Comparison of ENCODE assay signal across 8 cellular contexts in the genomic region with DNA sequence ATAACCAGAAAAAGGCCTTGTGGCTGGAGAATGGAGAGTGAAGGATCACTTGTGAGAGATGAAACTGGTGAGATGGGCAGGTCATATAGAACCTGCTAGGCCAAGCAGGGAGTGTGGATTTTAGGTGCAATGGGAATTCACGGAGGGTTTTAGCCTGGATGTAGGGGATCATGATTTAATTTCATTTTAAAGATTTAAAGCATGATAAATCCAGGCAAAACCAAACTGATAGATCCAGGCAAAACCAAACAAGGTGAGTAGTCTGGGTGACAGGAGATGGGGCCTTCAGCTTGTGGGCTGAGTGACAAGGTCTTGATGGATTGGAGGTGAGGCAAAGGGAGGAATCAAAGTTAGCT. TPM values are rescaled to one million over a fixed set of nuclear protein-coding genes. Genes with fewer than 3 reads are reported as not detected.
DNase-seq lines count a peak whose midpoint lies in the region; TF ChIP-seq lines count a peak whose summit lies in the region.
"Had no signal": no experiment of that assay in that cellular context is flagged by ENCODE, and none has a peak within 500 bp of the region (broad histone marks: within the 10 kb centered on the region; RNA-seq: fewer than 3 reads in every experiment).

No MANE protein-coding gene starts in this region.

- H3K36me3 Mint-ChIP-seq in Calu3 (ENCODE audit: insufficient read depth, unreplicated experiment) (peaks cover 46% of the 10 kb centered on the region), neural progenitor cell (peaks cover 9% of the 10 kb centered on the region)

- peaks cover 37% of the 10 kb centered on the region for H3K4me1 Mint-ChIP-seq in Calu3 (ENCODE audit: low read depth, unreplicated experiment)
- peaks cover 37% of the 10 kb centered on the region for H3K4me1 Mint-ChIP-seq in neural progenitor cell

- H3K9me2 ChIP-seq in Loucy (replicated peaks; ENCODE audit: low read depth, low read length), result no peaks in the 10 kb centered on the region

- H3K4me3 ChIP-seq in Loucy (ENCODE audit: low read length, poor library complexity, severe bottlenecking), result peak overlapping the region; percentile 94
- peak overlapping the region in 1 of 3 donors; percentile 91 for H3K4me3 ChIP-seq in breast epithelium
- H3K4me3 ChIP-seq in neural progenitor cell, result no peak overlapping the region

- peak overlapping the region; percentile 54 to 98 for H3K27ac ChIP-seq in breast epithelium
- no peak overlapping the region for H3K27ac ChIP-seq in neural progenitor cell

- no peak overlapping the region for H3K9ac ChIP-seq in Loucy (ENCODE audit: low read depth, low read length, poor library complexity, severe bottlenecking)
- no peak overlapping the region for H3K9ac ChIP-seq in neural progenitor cell

- H3K9me3 Mint-ChIP-seq in Calu3 (ENCODE audit: low read depth, unreplicated experiment), result no peaks in the 10 kb centered on the region
- H3K9me3 Mint-ChIP-seq in neural progenitor cell, result no peaks in the 10 kb centered on the region

- H4K20me1 ChIP-seq in Loucy (ENCODE audit: insufficient read depth, low read length, poor library complexity, severe bottlenecking), result peaks cover 29% of the 10 kb centered on the region
- H4K20me1 ChIP-seq in neural progenitor cell (ENCODE audit: low read depth), result peaks cover 29% of the 10 kb centered on the region

- no peaks in the 10 kb centered on the region for H3K9me3 ChIP-seq in Loucy (ENCODE audit: insufficient read depth, low read depth, low read length)
- H3K9me3 ChIP-seq in breast epithelium, result no peaks in the 10 kb centered on the region
- H3K9me3 ChIP-seq in neural progenitor cell (ENCODE audit: low read depth), result no peaks in the 10 kb centered on the region

- DNase-seq in Calu3 (no peak), breast epithelium (ENCODE audit: low spot score in 2 of 2) (no peak), neural progenitor cell (ENCODE audit: low spot score) (no peak), NCI-H146 (lab: John Stamatoyannopoulos, UW) (no peak), NCI-H774 (lab: John Stamatoyannopoulos, UW) (no peak)
- no peak for DNase-seq in stimulated activated CD4-positive, alpha-beta T cell treated with anti-CD3 and anti-CD28 coated beads, Interleukin-12 subunit alpha, Interleukin-12 subunit beta, amount 100 ng/mL, for 4 hours
- DNase-seq: NCI-H2107 had no signal

- H3K27me3 Mint-ChIP-seq in Calu3 (ENCODE audit: unreplicated experiment), result no peaks in the 10 kb centered on the region
- H3K27me3 Mint-ChIP-seq in neural progenitor cell (ENCODE audit: insufficient read depth, low read depth), result peaks cover 6% of the 10 kb centered on the region

- H3K79me2 ChIP-seq in Loucy (ENCODE audit: insufficient read depth, low read length) (peaks cover 37% of the 10 kb centered on the region), neural progenitor cell (ENCODE audit: low read depth) (peaks cover 35% of the 10 kb centered on the region)

- peak overlapping the region; percentile 78 for H3K4me3 Mint-ChIP-seq in Calu3 (ENCODE audit: low read depth, unreplicated experiment)
- H3K4me3 Mint-ChIP-seq in neural progenitor cell, result peak overlapping the region; percentile 90

- no TSS peak for BruUV-seq in Calu3 (replicated peaks; lab: Mats Ljungman, UMichigan)

- H3K27ac Mint-ChIP-seq in Calu3 (ENCODE audit: unreplicated experiment) (peak overlapping the region; percentile 82), neural progenitor cell (peak overlapping the region; percentile 34)

- CTCF ChIA-PET in Calu3 (lab: Charles Lee), result interaction anchor here (1.0 to 2.9 kb wide), 14 partner anchors 8 to 275 kb away, joined by 3 to 56 read pairs (median 6); a partner anchor contains a TSS

- intact Hi-C loops in Calu3 (cut with micrococcal nuclease; ENCODE audit: unreplicated experiment) (loop anchor here (1.0 to 2.0 kb wide), 4 partner anchors 37 to 205 kb away; a partner anchor contains a TSS), breast epithelium (cut with DNase I; ENCODE audit: low total_unique reads) (no loop called here)

- no peak for TF ChIP-seq POLR2A in breast epithelium (IDR thresholded peaks at IDR 0.05)

- H3K27me3 ChIP-seq in Loucy (ENCODE audit: insufficient read depth, low read length, poor library complexity, severe bottlenecking) (no peaks in the 10 kb centered on the region), breast epithelium (no peaks in the 10 kb centered on the region), neural progenitor cell (peaks cover 11% of the 10 kb centered on the region)

- H3K4me1 ChIP-seq in Loucy (ENCODE audit: insufficient read depth, low read length, poor library complexity, severe bottlenecking) (peaks cover 26% of the 10 kb centered on the region), breast epithelium (peaks cover 9 to 14% of the 10 kb centered on the region in 2 donors), neural progenitor cell (peaks cover 35% of the 10 kb centered on the region)

- H3F3A ChIP-seq in Loucy (ENCODE audit: low read depth) (no peaks in the 10 kb centered on the region), neural progenitor cell (ENCODE audit: low read depth) (peaks cover 15% of the 10 kb centered on the region)

- H3K4me2 ChIP-seq in Loucy (ENCODE audit: low read depth, low read length, poor library complexity, severe bottlenecking) (peak overlapping the region; percentile 74), neural progenitor cell (peak overlapping the region; percentile 83)

- H2AFZ ChIP-seq in Loucy (ENCODE audit: low read length) (no peak overlapping the region), neural progenitor cell (replicated peaks) (no peak overlapping the region)

- H3K36me3 ChIP-seq in Loucy (ENCODE audit: insufficient read depth, low read length) (no peaks in the 10 kb centered on the region), breast epithelium (no peaks in the 10 kb centered on the region), neural progenitor cell (no peaks in the 10 kb centered on the region)

- TF ChIP-seq CTCF in Calu3 (IDR thresholded peaks at IDR 0.05; ENCODE audit: unreplicated experiment), result no peak
- TF ChIP-seq CTCF in Loucy (conservative IDR thresholded peaks at IDR 0.05; ENCODE audit: low read length), result no peak
- no peak for TF ChIP-seq CTCF in breast epithelium (IDR thresholded peaks at IDR 0.05)
- no peak for TF ChIP-seq CTCF in neural progenitor cell (IDR thresholded peaks at IDR 0.05)

RNA-seq across cellular contexts. Expression of a gene that starts 1.5 kb away (rescaled TPM):
- 91.1 and 127 TPM in 2 replicates for total RNA-seq in Calu3 (2022)
- 100 to 1,000 TPM in 1 of 3 donors, 10 to 100 TPM in 2; 88.5 to 132 (median 92.3) TPM for total RNA-seq in breast epithelium
- 146 and 265 TPM in 2 replicates for total RNA-seq in neural progenitor cell (ENCODE audit: low replicate concordance)
